In the genomic region with DNA sequence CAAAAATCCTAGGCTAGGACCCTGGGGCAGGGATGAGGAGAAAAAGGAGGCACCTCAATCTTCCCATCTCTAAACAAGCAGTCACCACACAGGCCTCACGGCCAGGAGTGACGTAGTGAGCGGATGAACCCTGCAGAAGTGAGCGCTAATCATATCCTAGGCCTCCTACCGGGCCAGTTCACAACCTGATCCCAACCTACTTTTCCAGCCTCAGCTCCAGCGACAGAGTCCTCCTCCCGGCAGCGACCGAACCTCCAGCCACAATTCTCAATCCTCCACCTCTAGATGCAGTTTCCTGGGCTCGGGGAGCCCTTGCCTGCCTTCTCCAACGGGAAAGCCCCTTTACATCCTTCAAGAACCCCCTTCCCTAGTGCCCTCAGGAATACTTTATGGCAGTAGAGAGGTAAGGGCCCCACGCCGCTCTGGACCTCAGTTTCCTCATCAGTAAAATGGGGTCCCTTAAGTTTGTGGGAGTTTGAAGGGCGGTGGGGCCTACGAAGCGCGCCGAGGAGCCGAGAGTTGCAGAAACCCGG, we compare ENCODE assay signal across 1 cellular context.
A peak's percentile ranks its signal among the peaks of the same experiment; 100 is the strongest.
TF ChIP-seq lines count a peak whose summit lies in the region.

No MANE protein-coding gene starts in this region.

TF ChIP-seq in GM12878, 131 proteins besides CTCF, POLR2A, EP300 and RAD21:
- TF ChIP-seq, protein P1, sequence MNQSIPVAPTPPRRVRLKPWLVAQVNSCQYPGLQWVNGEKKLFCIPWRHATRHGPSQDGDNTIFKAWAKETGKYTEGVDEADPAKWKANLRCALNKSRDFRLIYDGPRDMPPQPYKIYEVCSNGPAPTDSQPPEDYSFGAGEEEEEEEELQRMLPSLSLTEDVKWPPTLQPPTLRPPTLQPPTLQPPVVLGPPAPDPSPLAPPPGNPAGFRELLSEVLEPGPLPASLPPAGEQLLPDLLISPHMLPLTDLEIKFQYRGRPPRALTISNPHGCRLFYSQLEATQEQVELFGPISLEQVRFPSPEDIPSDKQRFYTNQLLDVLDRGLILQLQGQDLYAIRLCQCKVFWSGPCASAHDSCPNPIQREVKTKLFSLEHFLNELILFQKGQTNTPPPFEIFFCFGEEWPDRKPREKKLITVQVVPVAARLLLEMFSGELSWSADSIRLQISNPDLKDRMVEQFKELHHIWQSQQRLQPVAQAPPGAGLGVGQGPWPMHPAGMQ (IDR thresholded peaks at IDR 0.05; ENCODE audit: borderline replicate concordance), result no peak
- no peak; the same call in 1 of the 2 replicates for TF ChIP-seq ATF7 (IDR thresholded peaks at IDR 0.05; ENCODE audit: low read depth)
- no peak for TF ChIP-seq REST (IDR thresholded peaks at IDR 0.05; ENCODE audit: low read depth, low read length)
- TF ChIP-seq ZNF274 (IDR thresholded peaks at IDR 0.05; ENCODE audit: insufficient read depth, insufficient read length), result no peak
- peak; percentile 32; the same call in 1 of the 2 replicates for TF ChIP-seq CREB1 (IDR thresholded peaks at IDR 0.05; ENCODE audit: low read depth)
- no peak for TF ChIP-seq YBX1 (IDR thresholded peaks at IDR 0.05)
- TF ChIP-seq CREM (IDR thresholded peaks at IDR 0.05; ENCODE audit: low read depth), result peak; percentile 62
- no peak for TF ChIP-seq TARDBP (IDR thresholded peaks at IDR 0.05; ENCODE audit: borderline replicate concordance)
- no peak for TF ChIP-seq ZBTB33 (IDR thresholded peaks at IDR 0.05)
- TF ChIP-seq BCL11A (IDR thresholded peaks at IDR 0.05; ENCODE audit: low read depth, low read length), result no peak
- TF ChIP-seq, protein P2, sequence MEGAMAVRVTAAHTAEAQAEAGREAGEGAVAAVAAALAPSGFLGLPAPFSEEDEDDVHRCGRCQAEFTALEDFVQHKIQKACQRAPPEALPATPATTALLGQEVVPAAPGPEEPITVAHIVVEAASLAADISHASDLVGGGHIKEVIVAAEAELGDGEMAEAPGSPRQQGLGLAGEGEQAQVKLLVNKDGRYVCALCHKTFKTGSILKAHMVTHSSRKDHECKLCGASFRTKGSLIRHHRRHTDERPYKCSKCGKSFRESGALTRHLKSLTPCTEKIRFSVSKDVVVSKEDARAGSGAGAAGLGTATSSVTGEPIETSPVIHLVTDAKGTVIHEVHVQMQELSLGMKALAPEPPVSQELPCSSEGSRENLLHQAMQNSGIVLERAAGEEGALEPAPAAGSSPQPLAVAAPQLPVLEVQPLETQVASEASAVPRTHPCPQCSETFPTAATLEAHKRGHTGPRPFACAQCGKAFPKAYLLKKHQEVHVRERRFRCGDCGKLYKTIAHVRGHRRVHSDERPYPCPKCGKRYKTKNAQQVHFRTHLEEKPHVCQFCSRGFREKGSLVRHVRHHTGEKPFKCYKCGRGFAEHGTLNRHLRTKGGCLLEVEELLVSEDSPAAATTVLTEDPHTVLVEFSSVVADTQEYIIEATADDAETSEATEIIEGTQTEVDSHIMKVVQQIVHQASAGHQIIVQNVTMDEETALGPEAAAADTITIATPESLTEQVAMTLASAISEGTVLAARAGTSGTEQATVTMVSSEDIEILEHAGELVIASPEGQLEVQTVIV (IDR thresholded peaks at IDR 0.05; ENCODE audit: borderline replicate concordance, partially characterized antibody), result no peak
- TF ChIP-seq BACH1 (IDR thresholded peaks at IDR 0.05; ENCODE audit: borderline replicate concordance), result no peak
- 0 out of 2 replicates have a peak, but pooled peaks have one; percentile 24 for TF ChIP-seq HDGF (IDR thresholded peaks at IDR 0.05)
- TF ChIP-seq DPF2 (IDR thresholded peaks at IDR 0.05), result no peak
- no peak for TF ChIP-seq CHD2 (IDR thresholded peaks at IDR 0.05; ENCODE audit: borderline replicate concordance, low read depth, low read length)
- TF ChIP-seq POLR2AphosphoS5 (IDR thresholded peaks at IDR 0.05; ENCODE audit: low read length), result no peak
- TF ChIP-seq KAT2A (conservative IDR thresholded peaks at IDR 0.05; ENCODE audit: control insufficient read depth, low read depth, low read length), result no peak
- no peak for TF ChIP-seq YY1 (IDR thresholded peaks at IDR 0.05; ENCODE audit: low read depth, low read length)
- TF ChIP-seq SREBF1 (IDR thresholded peaks at IDR 0.05; ENCODE audit: low read length), result no peak
- TF ChIP-seq CBX3 (IDR thresholded peaks at IDR 0.05; ENCODE audit: borderline replicate concordance, low read depth), result no peak
- TF ChIP-seq ZNF592 (IDR thresholded peaks at IDR 0.05), result no peak
- no peak for TF ChIP-seq SRF (IDR thresholded peaks at IDR 0.05; ENCODE audit: low read depth in 2 of 2, low read length in 2 of 2)
- no peak for TF ChIP-seq ZNF24 (IDR thresholded peaks at IDR 0.05)
- no peak for TF ChIP-seq KLF5 (IDR thresholded peaks at IDR 0.05; ENCODE audit: partially characterized antibody)
